1 cellular context compared by ENCODE assay signal in genomic region chr1:44799770-44800584, GRCh38.
TF ChIP-seq lines count a peak whose summit lies in the region.

Gene PLK3 (plus strand): TSS chr1:44800377. CDS start chr1:44800464, 87 bp downstream.

TF ChIP-seq in SK-N-SH, 30 proteins besides CTCF, POLR2A, EP300 and RAD21 (continued from another document):
- no peak for TF ChIP-seq USF2 (IDR thresholded peaks at IDR 0.05; ENCODE audit: borderline replicate concordance, low read depth, low read length)
- no peak for TF ChIP-seq EZH2phosphoT487 (IDR thresholded peaks at IDR 0.05; ENCODE audit: borderline replicate concordance, low read depth)
- no peak for TF ChIP-seq CHD2 (IDR thresholded peaks at IDR 0.05; ENCODE audit: low read length, partially characterized antibody)
- peak; percentile 98 for TF ChIP-seq MAX (IDR thresholded peaks at IDR 0.05; ENCODE audit: low read depth)
- TF ChIP-seq IRF3 (IDR thresholded peaks at IDR 0.05; ENCODE audit: low read depth, low read length), result no peak
- TF ChIP-seq YY1 (IDR thresholded peaks at IDR 0.05; ENCODE audit: low read depth), result no peak
- no peak for TF ChIP-seq FOSL2 (IDR thresholded peaks at IDR 0.05; ENCODE audit: borderline replicate concordance, low read depth)
